ENCODE assay signal across 15 cellular contexts in the genomic region with DNA sequence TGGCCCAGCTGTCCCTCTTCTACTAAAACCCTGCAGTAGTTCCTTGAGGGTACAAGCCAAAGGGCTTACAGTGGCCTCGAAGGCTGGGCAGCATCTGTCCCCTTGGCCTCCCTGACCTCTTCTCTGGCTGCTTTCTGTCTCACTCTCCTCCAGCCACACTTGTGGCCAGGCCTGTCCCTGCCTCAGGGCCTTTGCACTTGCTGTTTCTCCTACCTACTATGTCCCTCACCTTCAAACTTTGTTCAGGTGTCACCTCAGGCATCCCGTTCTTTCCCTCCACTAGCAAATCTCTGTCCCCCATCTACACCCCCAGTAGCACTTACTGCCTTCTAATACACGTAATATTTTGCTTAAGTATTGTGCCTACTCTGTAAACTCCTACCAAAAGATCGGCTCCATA. TPM values are rescaled to one million over a fixed set of nuclear protein-coding genes. Genes with fewer than 3 reads are reported as not detected.
DNase-seq lines count a peak whose midpoint lies in the region; ATAC-seq and TF ChIP-seq lines count a peak whose summit lies in the region.
"Had no signal": no experiment of that assay in that cellular context is flagged by ENCODE, and none has a peak within 500 bp of the region (broad histone marks: within the 10 kb centered on the region; RNA-seq: fewer than 3 reads in every experiment).

No MANE protein-coding gene starts in this region.

- peak overlapping the region; percentile 52 for H3K27ac Mint-ChIP-seq in activated T-cell treated with anti-CD3 and anti-CD28 coated beads, Interleukin-2, amount 50 U/mL, for 72 hours
- H3K27ac Mint-ChIP-seq in stimulated activated effector memory CD8-positive, alpha-beta T cell treated with anti-CD3 and anti-CD28 coated beads, Interleukin-12 subunit alpha, Interleukin-12 subunit beta, amount 100 ng/mL, for 72 hours = peak overlapping the region; percentile 81

- H3K27me3 Mint-ChIP-seq in activated T-cell treated with anti-CD3 and anti-CD28 coated beads, Interleukin-2, amount 50 U/mL, for 72 hours (ENCODE audit: low read depth) = no peaks in the 10 kb centered on the region

- H3K9me3 Mint-ChIP-seq in activated T-cell treated with anti-CD3 and anti-CD28 coated beads, Interleukin-2, amount 50 U/mL, for 72 hours = no peaks in the 10 kb centered on the region
- H3K9me3 Mint-ChIP-seq in stimulated activated effector memory CD8-positive, alpha-beta T cell treated with anti-CD3 and anti-CD28 coated beads, Interleukin-12 subunit alpha, Interleukin-12 subunit beta, amount 100 ng/mL, for 72 hours = no peaks in the 10 kb centered on the region

- H3K4me3 Mint-ChIP-seq in activated T-cell treated with anti-CD3 and anti-CD28 coated beads, Interleukin-2, amount 50 U/mL, for 72 hours = peak overlapping the region; percentile 2 to 14
- H3K4me3 Mint-ChIP-seq in stimulated activated effector memory CD8-positive, alpha-beta T cell treated with anti-CD3 and anti-CD28 coated beads, Interleukin-12 subunit alpha, Interleukin-12 subunit beta, amount 100 ng/mL, for 72 hours = no peak overlapping the region

- POLR2A ChIA-PET in Panc1 (lab: Charles Lee) = no interaction called here

- H3K27me3 ChIP-seq in Panc1 (ENCODE audit: control insufficient read depth, insufficient read depth, low read length) = no peaks in the 10 kb centered on the region
- H3K27me3 ChIP-seq: colonic mucosa had no signal

- H3K4me3 ChIP-seq in Panc1 (ENCODE audit: low read depth in 2 of 2, low read length in 2 of 2) = no peak overlapping the region
- H3K4me3 ChIP-seq in coronary artery = no peak overlapping the region
- H3K4me3 ChIP-seq: colonic mucosa, PC-9 had no signal

- no TSS peak for BruUV-seq in Panc1 (replicated peaks; lab: Mats Ljungman, UMichigan)

- H3K4me1 Mint-ChIP-seq in activated T-cell treated with anti-CD3 and anti-CD28 coated beads, Interleukin-2, amount 50 U/mL, for 72 hours (ENCODE audit: low read depth) = peaks cover 89% of the 10 kb centered on the region
- peaks cover 82% of the 10 kb centered on the region for H3K4me1 Mint-ChIP-seq in stimulated activated effector memory CD8-positive, alpha-beta T cell treated with anti-CD3 and anti-CD28 coated beads, Interleukin-12 subunit alpha, Interleukin-12 subunit beta, amount 100 ng/mL, for 72 hours

- no peak for TF ChIP-seq CTCF in Panc1 (IDR thresholded peaks at IDR 0.05)
- no peak for TF ChIP-seq CTCF in coronary artery (IDR thresholded peaks at IDR 0.05)

- H3K9me3 ChIP-seq in Panc1 (ENCODE audit: control insufficient read depth, insufficient read depth, low read depth, low read length) = no peaks in the 10 kb centered on the region
- H3K9me3 ChIP-seq: colonic mucosa, SK-N-SH had no signal

- peaks cover 83% of the 10 kb centered on the region for H3K4me1 ChIP-seq in Panc1 (ENCODE audit: control insufficient read depth, insufficient read depth, low read length)

- no peak for ATAC-seq in activated T-cell treated with anti-CD3 and anti-CD28 coated beads, Interleukin-2, amount 50 U/mL, for 72 hours (replicated peaks in 1 of 2)
- ATAC-seq in Panc1 (no peak), HG03432 (IDR thresholded peaks at IDR 0.05; ENCODE audit: unreplicated experiment) (no peak)
- ATAC-seq in stimulated activated effector memory CD8-positive, alpha-beta T cell treated with anti-CD3 and anti-CD28 coated beads, Interleukin-12 subunit alpha, Interleukin-12 subunit beta, amount 100 ng/mL, for 72 hours = no peak

- in situ Hi-C loops in Panc1 (cut with HindIII; ENCODE audit: low pct_unique_long_range_greater_than_20kb, low sequenced_read_pairs) = no loop called here

- CTCF ChIA-PET in Panc1 (lab: Charles Lee) = no interaction called here

- intact Hi-C loops in Panc1 (cut with micrococcal nuclease; ENCODE audit: unreplicated experiment) = no loop called here

- H3K36me3 ChIP-seq in Panc1 (ENCODE audit: control insufficient read depth, insufficient read depth, low read length) = no peaks in the 10 kb centered on the region
- H3K36me3 ChIP-seq: colonic mucosa had no signal

- DNase-seq in activated T-cell treated with anti-CD3 and anti-CD28 coated beads, Interleukin-2, amount 50 U/mL, for 72 hours = no peak
- DNase-seq in activated T-cell treated with anti-CD3 and anti-CD28 coated beads for 4 hours (no peak), Panc1 (ENCODE audit: low read depth, low spot score) (no peak), coronary artery (ENCODE audit: low spot score) (no peak), amygdala (lab: John Stamatoyannopoulos, UW) (no peak), NCI-H526 (lab: John Stamatoyannopoulos, UW) (no peak)
- no peak for DNase-seq in stimulated activated effector memory CD8-positive, alpha-beta T cell treated with anti-CD3 and anti-CD28 coated beads, Interleukin-12 subunit alpha, Interleukin-12 subunit beta, amount 100 ng/mL, for 72 hours (ENCODE audit: low spot score in 2 of 2)
- DNase-seq: activated CD8-positive, alpha-beta memory T cell treated with anti-CD3 and anti-CD28 coated beads, Interleukin-2, amount 50 U/mL, for 48 hours; colonic mucosa; H7; mammary epithelial cell; PC-9; SK-N-SH had no signal

- peaks cover 16 to 29% of the 10 kb centered on the region in 2 donors for H3K36me3 Mint-ChIP-seq in activated T-cell treated with anti-CD3 and anti-CD28 coated beads, Interleukin-2, amount 50 U/mL, for 72 hours (ENCODE audit: insufficient read depth in 2 of 2)
- H3K36me3 Mint-ChIP-seq in stimulated activated effector memory CD8-positive, alpha-beta T cell treated with anti-CD3 and anti-CD28 coated beads, Interleukin-12 subunit alpha, Interleukin-12 subunit beta, amount 100 ng/mL, for 72 hours = peaks cover 47% of the 10 kb centered on the region

- H3K27ac ChIP-seq in Panc1 (ENCODE audit: low read length) (peak overlapping the region; percentile 98), coronary artery (peak overlapping the region; percentile 22 to 67)
- H3K27ac ChIP-seq: colonic mucosa, epithelial cell of prostate, PC-9 had no signal

RNA-seq across cellular contexts. Expression of a gene that starts 6.0 kb away (rescaled TPM):
- 10 to 100 TPM; 82.3 to 90.4 TPM for total RNA-seq in activated T-cell treated with anti-CD3 and anti-CD28 coated beads, Interleukin-2, amount 50 U/mL, for 72 hours
- 296 TPM for total RNA-seq in Panc1 (2021; ENCODE audit: unreplicated experiment)
- polyA plus RNA-seq in Panc1 (2012; ENCODE audit: insufficient read length) = 397 TPM
